8 cellular contexts compared by ENCODE assay signal in the genomic region with DNA sequence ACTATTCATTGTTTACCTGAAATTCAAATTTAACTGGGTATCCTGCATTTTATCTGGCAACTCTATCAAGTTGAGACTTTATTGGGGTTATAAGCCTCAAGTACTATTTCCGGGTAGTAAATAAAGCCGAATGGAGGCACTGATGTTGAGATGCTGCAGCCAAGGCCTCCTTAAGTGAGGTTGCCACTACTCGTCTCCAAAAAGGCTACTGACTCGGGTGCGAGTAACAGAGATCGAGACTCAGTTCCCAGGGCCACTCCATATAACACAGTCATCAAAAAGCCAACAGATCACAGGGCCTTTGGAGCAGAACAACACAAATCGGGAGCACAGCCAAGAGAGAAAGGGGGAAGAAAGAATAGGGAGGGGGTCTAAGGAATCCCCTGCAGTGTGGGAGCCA. TPM values are rescaled to one million over a fixed set of nuclear protein-coding genes. Genes with fewer than 3 reads are reported as not detected.
DNase-seq lines count a peak whose midpoint lies in the region; ATAC-seq and TF ChIP-seq lines count a peak whose summit lies in the region.

No MANE protein-coding gene starts in this region.

- H3K9me3 ChIP-seq in SK-N-MC (ENCODE audit: low read depth, low read length): no peaks in the 10 kb centered on the region
- no peaks in the 10 kb centered on the region for H3K9me3 ChIP-seq in esophagus (ENCODE audit: control insufficient read depth in 2 of 2, insufficient read depth in 1 of 2, low read depth in 1 of 2, low read length in 1 of 2)

- no peak for TF ChIP-seq CTCF in neural crest cell (conservative IDR thresholded peaks at IDR 0.05)

- no peaks in the 10 kb centered on the region for H3K4me1 ChIP-seq in esophagus (ENCODE audit: control insufficient read depth in 2 of 2, insufficient read depth in 2 of 2, low read length in 1 of 2)

- H3K36me3 Mint-ChIP-seq in neural crest cell (ENCODE audit: low read depth): peaks cover 8% of the 10 kb centered on the region

- no peaks in the 10 kb centered on the region for H3K9me3 Mint-ChIP-seq in neural crest cell

- no peaks in the 10 kb centered on the region for H3K27me3 Mint-ChIP-seq in neural crest cell (ENCODE audit: low read depth)

- peak overlapping the region; percentile 98 for H3K9ac ChIP-seq in SK-N-MC (ENCODE audit: insufficient read length)

- H3K27ac Mint-ChIP-seq in neural crest cell (ENCODE audit: unreplicated experiment): peak overlapping the region; percentile 99

- DNase-seq in H7 (no peak), SK-N-MC (ENCODE audit: low read depth, low spot score) (no peak), neural crest cell (ENCODE audit: low read depth, low spot score) (no peak), Kasumi-1 (lab: John Stamatoyannopoulos, UW) (no peak), NCI-H1694 (lab: John Stamatoyannopoulos, UW) (no peak)
- DNase-seq in activated CD8-positive, alpha-beta memory T cell treated with anti-CD3 and anti-CD28 coated beads for 24 hours: no peak

- H3K27ac ChIP-seq in SK-N-MC: no peak overlapping the region
- peak overlapping the region; percentile 87 to 95 for H3K27ac ChIP-seq in esophagus (ENCODE audit: low read depth in 2 of 2, low read length in 1 of 2)

- H3K36me3 ChIP-seq in H7 (replicated peaks; ENCODE audit: control insufficient read depth, insufficient read depth, low read length) (peaks cover 15% of the 10 kb centered on the region), SK-N-MC (ENCODE audit: insufficient read depth, low read length) (peaks cover 33% of the 10 kb centered on the region), esophagus (ENCODE audit: control insufficient read depth in 2 of 2, insufficient read depth in 2 of 2, low read length in 1 of 2) (peaks cover 0 to 6% of the 10 kb centered on the region in 2 donors)

- H3K4me3 Mint-ChIP-seq in neural crest cell: peak overlapping the region; percentile 99

- ATAC-seq in HG03439 (IDR thresholded peaks at IDR 0.05; ENCODE audit: unreplicated experiment): no peak

- peaks cover 38% of the 10 kb centered on the region for H3K4me1 Mint-ChIP-seq in neural crest cell

- H3K27me3 ChIP-seq in H7 (ENCODE audit: control insufficient read depth, insufficient read depth, low read length) (no peaks in the 10 kb centered on the region), esophagus (ENCODE audit: control insufficient read depth in 1 of 2, insufficient read depth in 2 of 2, low read length in 2 of 2) (no peaks in the 10 kb centered on the region)

- peak overlapping the region; percentile 73 for H3K4me3 ChIP-seq in H7 (ENCODE audit: insufficient read depth, low read depth, low read length)
- peak overlapping the region; percentile 99 for H3K4me3 ChIP-seq in SK-N-MC
- H3K4me3 ChIP-seq in esophagus (ENCODE audit: low read depth in 1 of 2, low read length in 2 of 2): peak overlapping the region; percentile 93 to 97

- WGBS in esophagus, 2 donors: 0 to 1% methylated on average over 7 of the region's 7 CpGs

RNA-seq across cellular contexts. Expression of a gene that starts 0.5 kb away (rescaled TPM):
- 167 and 175 TPM in 2 replicates for total RNA-seq in H7 (2014; rRNA removed; shearing (Covaris generic))
- 10 to 100 TPM; 45.1 to 51.1 TPM for polyA plus RNA-seq in esophagus
- total RNA-seq in neural crest cell: 123 and 124 TPM in 2 replicates

RNA-seq across cellular contexts. Expression of a gene that starts 0.7 kb away (rescaled TPM):
- total RNA-seq in H7 (2014; rRNA removed; shearing (Covaris generic)): 83.4 and 94.3 TPM in 2 replicates
- 10 to 100 TPM; 34.2 to 34.9 TPM for polyA plus RNA-seq in esophagus
- total RNA-seq in neural crest cell: 83.1 and 98.8 TPM in 2 replicates

RNA-seq across cellular contexts. Expression of a gene that starts 24.4 kb away (rescaled TPM):
- 0.21 and 0.30 TPM in 2 replicates for total RNA-seq in H7 (2014; rRNA removed; shearing (Covaris generic))
- under 1 TPM; 0.08 to 0.09 TPM for polyA plus RNA-seq in esophagus
- total RNA-seq in neural crest cell: 10.0 and 10.6 TPM in 2 replicates

RNA-seq across cellular contexts. Expression of a gene that starts 57.6 kb away (rescaled TPM):
- 81.9 and 107 TPM in 2 replicates for total RNA-seq in H7 (2014; rRNA removed; shearing (Covaris generic))
- 10 to 100 TPM in 1 of 2 donors, 1 to 10 TPM in 1; 8.1 to 20.1 TPM for polyA plus RNA-seq in esophagus
- total RNA-seq in neural crest cell: 85.5 and 87.4 TPM in 2 replicates

RNA-seq across cellular contexts. Expression of a gene that starts 57.8 kb away (rescaled TPM):
- 32.7 and 36.9 TPM in 2 replicates for total RNA-seq in H7 (2014; rRNA removed; shearing (Covaris generic))
- 1 to 10 TPM; 4.5 to 6.8 TPM for polyA plus RNA-seq in esophagus
- 106 and 109 TPM in 2 replicates for total RNA-seq in neural crest cell
